1 cellular context compared by ENCODE assay signal in genomic region chr1:156126043-156126700, GRCh38.
TF ChIP-seq lines count a peak whose summit lies in the region.

No MANE protein-coding gene starts in this region.

TF ChIP-seq in H1, 55 proteins besides CTCF, POLR2A, EP300 and RAD21:
- TF ChIP-seq BACH1 (IDR thresholded peaks at IDR 0.05; ENCODE audit: low read length) (no peak), POLR2AphosphoS5 (IDR thresholded peaks at IDR 0.05; ENCODE audit: low read depth, low read length) (peak; percentile 18; the same call in 1 of the 2 replicates)
